Comparison of ENCODE assay signal across 1 cellular context in the genomic region with DNA sequence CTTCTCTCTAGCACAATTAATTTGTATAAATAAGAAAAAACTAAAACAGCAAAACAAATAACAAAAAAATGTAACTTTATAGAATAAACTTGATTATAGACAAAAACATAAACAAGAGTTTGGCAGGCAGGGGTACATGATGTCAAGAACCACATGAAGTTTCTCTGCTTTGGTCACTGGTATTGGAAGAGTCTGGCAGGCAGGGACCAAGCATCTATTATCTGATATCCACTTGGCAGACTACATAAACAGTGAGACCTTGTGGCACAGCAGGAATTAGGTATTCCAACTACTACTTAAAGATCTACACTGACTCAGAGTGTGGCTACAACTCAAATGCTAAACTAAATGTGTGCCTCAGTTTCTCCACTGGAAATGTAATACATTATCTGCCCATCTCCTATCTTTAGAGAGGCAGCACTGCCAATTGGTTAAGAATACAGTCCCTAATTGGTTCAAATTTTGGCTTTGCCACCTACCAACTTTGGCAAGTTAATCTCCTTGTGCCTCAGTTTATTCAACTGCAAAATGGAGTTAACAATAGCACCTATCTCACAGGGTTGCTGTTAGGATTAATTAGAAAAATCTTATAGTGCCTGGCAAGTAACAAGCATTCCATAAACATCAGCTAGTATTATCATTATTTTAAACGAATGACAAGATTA.
TF ChIP-seq lines count a peak whose summit lies in the region.

No MANE protein-coding gene starts in this region.

TF ChIP-seq in GM12878, 131 proteins besides CTCF, POLR2A, EP300 and RAD21 (continued from another document):
- TF ChIP-seq, protein P1, sequence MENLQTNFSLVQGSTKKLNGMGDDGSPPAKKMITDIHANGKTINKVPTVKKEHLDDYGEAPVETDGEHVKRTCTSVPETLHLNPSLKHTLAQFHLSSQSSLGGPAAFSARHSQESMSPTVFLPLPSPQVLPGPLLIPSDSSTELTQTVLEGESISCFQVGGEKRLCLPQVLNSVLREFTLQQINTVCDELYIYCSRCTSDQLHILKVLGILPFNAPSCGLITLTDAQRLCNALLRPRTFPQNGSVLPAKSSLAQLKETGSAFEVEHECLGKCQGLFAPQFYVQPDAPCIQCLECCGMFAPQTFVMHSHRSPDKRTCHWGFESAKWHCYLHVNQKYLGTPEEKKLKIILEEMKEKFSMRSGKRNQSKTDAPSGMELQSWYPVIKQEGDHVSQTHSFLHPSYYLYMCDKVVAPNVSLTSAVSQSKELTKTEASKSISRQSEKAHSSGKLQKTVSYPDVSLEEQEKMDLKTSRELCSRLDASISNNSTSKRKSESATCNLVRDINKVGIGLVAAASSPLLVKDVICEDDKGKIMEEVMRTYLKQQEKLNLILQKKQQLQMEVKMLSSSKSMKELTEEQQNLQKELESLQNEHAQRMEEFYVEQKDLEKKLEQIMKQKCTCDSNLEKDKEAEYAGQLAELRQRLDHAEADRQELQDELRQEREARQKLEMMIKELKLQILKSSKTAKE (IDR thresholded peaks at IDR 0.05; ENCODE audit: low read depth, poor library complexity, severe bottlenecking), result no peak
- TF ChIP-seq RELA (IDR thresholded peaks at IDR 0.05; ENCODE audit: borderline replicate concordance, partially characterized antibody) (no peak), CBX5 (IDR thresholded peaks at IDR 0.05; ENCODE audit: low read depth) (no peak)
- TF ChIP-seq, protein P2, sequence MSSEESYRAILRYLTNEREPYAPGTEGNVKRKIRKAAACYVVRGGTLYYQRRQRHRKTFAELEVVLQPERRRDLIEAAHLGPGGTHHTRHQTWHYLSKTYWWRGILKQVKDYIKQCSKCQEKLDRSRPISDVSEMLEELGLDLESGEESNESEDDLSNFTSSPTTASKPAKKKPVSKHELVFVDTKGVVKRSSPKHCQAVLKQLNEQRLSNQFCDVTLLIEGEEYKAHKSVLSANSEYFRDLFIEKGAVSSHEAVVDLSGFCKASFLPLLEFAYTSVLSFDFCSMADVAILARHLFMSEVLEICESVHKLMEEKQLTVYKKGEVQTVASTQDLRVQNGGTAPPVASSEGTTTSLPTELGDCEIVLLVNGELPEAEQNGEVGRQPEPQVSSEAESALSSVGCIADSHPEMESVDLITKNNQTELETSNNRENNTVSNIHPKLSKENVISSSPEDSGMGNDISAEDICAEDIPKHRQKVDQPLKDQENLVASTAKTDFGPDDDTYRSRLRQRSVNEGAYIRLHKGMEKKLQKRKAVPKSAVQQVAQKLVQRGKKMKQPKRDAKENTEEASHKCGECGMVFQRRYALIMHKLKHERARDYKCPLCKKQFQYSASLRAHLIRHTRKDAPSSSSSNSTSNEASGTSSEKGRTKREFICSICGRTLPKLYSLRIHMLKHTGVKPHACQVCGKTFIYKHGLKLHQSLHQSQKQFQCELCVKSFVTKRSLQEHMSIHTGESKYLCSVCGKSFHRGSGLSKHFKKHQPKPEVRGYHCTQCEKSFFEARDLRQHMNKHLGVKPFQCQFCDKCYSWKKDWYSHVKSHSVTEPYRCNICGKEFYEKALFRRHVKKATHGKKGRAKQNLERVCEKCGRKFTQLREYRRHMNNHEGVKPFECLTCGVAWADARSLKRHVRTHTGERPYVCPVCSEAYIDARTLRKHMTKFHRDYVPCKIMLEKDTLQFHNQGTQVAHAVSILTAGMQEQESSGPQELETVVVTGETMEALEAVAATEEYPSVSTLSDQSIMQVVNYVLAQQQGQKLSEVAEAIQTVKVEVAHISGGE (CRISPR knock-in tag; IDR thresholded peaks at IDR 0.05), result no peak
